Comparison of ENCODE assay signal across 19 cellular contexts in the genomic region with DNA sequence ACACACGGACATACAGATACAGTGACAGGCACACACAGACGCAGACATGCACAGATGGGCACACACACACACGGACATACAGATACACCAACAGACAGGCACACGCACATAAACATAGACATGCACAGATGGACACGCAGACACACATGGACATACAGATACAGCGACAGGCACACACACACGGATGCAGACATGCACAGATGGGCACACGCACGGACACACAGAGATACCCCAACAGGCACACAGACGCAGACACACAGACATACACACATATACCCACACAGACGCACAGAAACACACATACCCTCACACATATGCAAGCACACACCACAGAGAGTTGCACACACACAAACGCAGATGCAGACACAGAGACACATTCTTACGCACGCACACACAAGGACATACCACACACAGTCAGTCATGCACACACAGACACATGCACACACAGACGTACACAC. TPM values are rescaled to one million over a fixed set of nuclear protein-coding genes. Genes with fewer than 3 reads are reported as not detected.
DNase-seq lines count a peak whose midpoint lies in the region; ATAC-seq, FAIRE-seq and TF ChIP-seq lines count a peak whose summit lies in the region.
"Had no signal": no experiment of that assay in that cellular context is flagged by ENCODE, and none has a peak within 500 bp of the region (broad histone marks: within the 10 kb centered on the region; RNA-seq: fewer than 3 reads in every experiment).

No MANE protein-coding gene starts in this region.

- no peak overlapping the region for H2BK120ac ChIP-seq in trophoblast cell (ENCODE audit: insufficient read depth, low read length, poor library complexity)

- H3K23ac ChIP-seq in trophoblast cell (ENCODE audit: low read length) = no peak overlapping the region

- H3K4me1 ChIP-seq in trophoblast cell (ENCODE audit: control insufficient read depth in 1 of 2, insufficient read depth in 2 of 2, low read length in 2 of 2) = no peaks in the 10 kb centered on the region

- H3K4me3 ChIP-seq in bronchial epithelial cell (ENCODE audit: low read depth, low read length) = no peak overlapping the region
- peak overlapping the region; percentile 60 for H3K4me3 ChIP-seq in trophoblast cell (ENCODE audit: low read depth, low read length)
- H3K4me3 ChIP-seq: K562 had no signal

- no peak overlapping the region for H3K4ac ChIP-seq in trophoblast cell (ENCODE audit: low read depth, low read length)

- no peak overlapping the region for H3K4me2 ChIP-seq in trophoblast cell (ENCODE audit: low read length)
- H3K4me2 ChIP-seq: SK-N-SH had no signal

- no peak for TF ChIP-seq CTCF in bronchial epithelial cell (IDR thresholded peaks at IDR 0.05; ENCODE audit: insufficient read depth, low read length, severe bottlenecking)

- no peak for ATAC-seq in HG03097 (IDR thresholded peaks at IDR 0.05; ENCODE audit: low FRiP score, unreplicated experiment)
- no peak for ATAC-seq in GM18861 (IDR thresholded peaks at IDR 0.05; ENCODE audit: unreplicated experiment)
- ATAC-seq: K562 had no signal

- H3K79me2 ChIP-seq in trophoblast cell (ENCODE audit: control insufficient read depth, insufficient read depth, low read length, poor library complexity) = no peaks in the 10 kb centered on the region

- no peak overlapping the region for H2BK12ac ChIP-seq in trophoblast cell (ENCODE audit: low read length)

- DNase-seq in AG20443 (ENCODE audit: low spot score) (peak; percentile 1), GM12891 (ENCODE audit: insufficient read length, low spot score) (no peak), bronchial epithelial cell (ENCODE audit: low read depth) (no peak), trophoblast cell (no peak), NCI-H2107 treated with DMSO at 0.1 percent for 48 hours (lab: John Stamatoyannopoulos, UW; ENCODE audit: unreplicated experiment) (no peak)
- DNase-seq: ACHN, AML-193, HCEC 1CT, NCI-H1092 treated with DMSO at 0.1 percent for 48 hours, NCI-H2081 treated with DMSO at 0.1 percent for 48 hours, NCI-H510A, NCI-H82, SHP77 treated with DMSO at 0.1 percent for 48 hours, SK-N-SH had no signal

- no peak overlapping the region for H2AFZ ChIP-seq in trophoblast cell (ENCODE audit: insufficient read depth, low read length, poor library complexity)

- peaks cover 14% of the 10 kb centered on the region for H3K9me3 ChIP-seq in trophoblast cell (ENCODE audit: insufficient read depth, low read depth, low read length)
- H3K9me3 ChIP-seq: SK-N-SH had no signal

- no CpG with 5 or more reads among the region's 15 CpGs for WGBS in trophoblast cell (ENCODE audit: extremely low coverage, insufficient coverage, insufficient read length)

- no peak overlapping the region for H4K91ac ChIP-seq in trophoblast cell (ENCODE audit: low read depth, low read length)

- no peak overlapping the region for H3K27ac ChIP-seq in trophoblast cell (ENCODE audit: low read depth, low read length)
- H3K27ac ChIP-seq: C4-2B had no signal

- peak; percentile 47; the same call in 1 of the 2 replicates for TF ChIP-seq POLR2A in GM12891 (IDR thresholded peaks at IDR 0.05; ENCODE audit: low read depth, low read length)

- H3K79me1 ChIP-seq in trophoblast cell (ENCODE audit: low read length) = no peaks in the 10 kb centered on the region

- no peak overlapping the region for H2AK5ac ChIP-seq in trophoblast cell (ENCODE audit: low read length)

- no peak overlapping the region for H3K18ac ChIP-seq in trophoblast cell (ENCODE audit: low read length)

- FAIRE-seq in GM12891 (lab: Jason Lieb, UNC) (no peak), bronchial epithelial cell (lab: Jason Lieb, UNC) (peak; percentile 97)
- FAIRE-seq: D721Med, K562 had no signal

- H3K9ac ChIP-seq in trophoblast cell (ENCODE audit: low read length) = no peak overlapping the region
- H3K9ac ChIP-seq: SK-N-SH had no signal

- H3K27me3 ChIP-seq in bronchial epithelial cell (ENCODE audit: control insufficient read depth, insufficient read depth, low read length) = no peaks in the 10 kb centered on the region
- H3K27me3 ChIP-seq in trophoblast cell (ENCODE audit: insufficient read depth, low read length) = no peaks in the 10 kb centered on the region

- no peak overlapping the region for H4K8ac ChIP-seq in trophoblast cell (ENCODE audit: low read depth, low read length)

- H3K14ac ChIP-seq in trophoblast cell (ENCODE audit: low read length) = no peak overlapping the region

- no peak overlapping the region for H4K12ac ChIP-seq in trophoblast cell (ENCODE audit: low read depth, low read length)

- no peak overlapping the region for H2BK5ac ChIP-seq in trophoblast cell (ENCODE audit: low read depth, low read length, poor library complexity)

- H3K36me3 ChIP-seq in bronchial epithelial cell (ENCODE audit: control insufficient read depth, insufficient read depth, low read length) (peaks cover 4% of the 10 kb centered on the region), trophoblast cell (ENCODE audit: control insufficient read depth in 1 of 2, insufficient read depth in 2 of 2, low read length in 2 of 2) (peaks cover 48 to 65% of the 10 kb centered on the region in 2 experiments)

TF ChIP-seq in GM12891, 5 proteins besides CTCF, POLR2A, EP300 and RAD21:
- no peak for TF ChIP-seq TAF1 (IDR thresholded peaks at IDR 0.05; ENCODE audit: low read depth, low read length)
- no peak for TF ChIP-seq POU2F2 (IDR thresholded peaks at IDR 0.05; ENCODE audit: low read depth, low read length)
- TF ChIP-seq POLR2AphosphoS5 (IDR thresholded peaks at IDR 0.05; ENCODE audit: low read depth, low read length) = no peak
- TF ChIP-seq PAX5 (IDR thresholded peaks at IDR 0.05; ENCODE audit: insufficient read depth, low read length, severe bottlenecking) = no peak
- no peak for TF ChIP-seq SPI1 (IDR thresholded peaks at IDR 0.05; ENCODE audit: low read depth, low read length)

RNA-seq across cellular contexts. Expression of gene SLC25A6, which starts 24.4 kb away (rescaled TPM):
- polyA plus RNA-seq in GM12891 (2012; ENCODE audit: low read depth, missing spikeins) = 741 TPM
- total RNA-seq in bronchial epithelial cell = 251 and 335 TPM in 2 replicates
- polyA plus RNA-seq in trophoblast cell (2013) = 444 and 461 TPM in 2 replicates

RNA-seq across cellular contexts. Expression of gene ASMTL, which starts 36.4 kb away (rescaled TPM):
- 59.7 TPM for polyA plus RNA-seq in GM12891 (2012; ENCODE audit: low read depth, missing spikeins)
- 4.7 and 7.7 TPM in 2 replicates for total RNA-seq in bronchial epithelial cell
- 25.0 and 26.2 TPM in 2 replicates for polyA plus RNA-seq in trophoblast cell (2013)
